ENCODE assay signal across 16 cellular contexts in the genomic region with DNA sequence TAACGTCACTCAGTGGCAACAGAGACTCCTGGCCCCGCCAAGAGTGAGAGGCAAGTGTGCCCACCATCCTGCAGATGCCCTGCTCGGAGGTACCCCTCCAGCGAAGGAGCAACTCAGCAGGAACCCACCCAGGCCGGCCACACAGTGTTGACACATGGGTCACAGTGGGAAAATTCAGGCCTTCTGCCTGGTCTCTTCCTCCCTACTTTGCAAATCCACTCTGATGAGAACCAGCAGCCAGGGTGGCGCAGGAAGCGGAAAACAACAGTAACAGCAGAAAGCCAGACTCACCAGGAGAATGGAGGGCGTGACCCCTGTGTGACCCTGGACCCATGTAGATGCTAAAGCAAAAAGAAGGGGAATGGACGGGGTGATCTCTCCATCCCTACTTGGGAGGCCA. TPM values are rescaled to one million over a fixed set of nuclear protein-coding genes. Genes with fewer than 3 reads are reported as not detected.
DNase-seq lines count a peak whose midpoint lies in the region; ATAC-seq and TF ChIP-seq lines count a peak whose summit lies in the region.
"Had no signal": no experiment of that assay in that cellular context is flagged by ENCODE, and none has a peak within 500 bp of the region (broad histone marks: within the 10 kb centered on the region; RNA-seq: fewer than 3 reads in every experiment).

No MANE protein-coding gene starts in this region.

- no peak for ATAC-seq in natural killer cell
- ATAC-seq in natural killer cell treated with Interleukin-12 subunit alpha and Interleukin-12 subunit beta and Interleukin-15 and Interleukin-18, amount 100 ng/mL, for 72 hours: no peak
- peak; percentile 39 for ATAC-seq in omental fat pad (ENCODE audit: low FRiP score)
- ATAC-seq in GM21737 (IDR thresholded peaks at IDR 0.05; ENCODE audit: unreplicated experiment): no peak
- no peak for ATAC-seq in GM18505 (IDR thresholded peaks at IDR 0.05; ENCODE audit: unreplicated experiment)
- ATAC-seq: CD8-positive, alpha-beta T cell had no signal

- H3K27ac Mint-ChIP-seq in natural killer cell: peak overlapping the region; percentile 71 to 93
- H3K27ac Mint-ChIP-seq in natural killer cell treated with Interleukin-12 subunit alpha and Interleukin-12 subunit beta and Interleukin-15 and Interleukin-18, amount 100 ng/mL, for 72 hours: peak overlapping the region in 1 of 2 donors; percentile 83
- H3K27ac Mint-ChIP-seq: B cell; CD8-positive, alpha-beta T cell had no signal

- peaks cover 81 to 94% of the 10 kb centered on the region in 2 donors for H3K4me1 Mint-ChIP-seq in natural killer cell
- H3K4me1 Mint-ChIP-seq in natural killer cell treated with Interleukin-12 subunit alpha and Interleukin-12 subunit beta and Interleukin-15 and Interleukin-18, amount 100 ng/mL, for 72 hours (ENCODE audit: low read depth in 2 of 2): peaks cover 19 to 66% of the 10 kb centered on the region in 2 donors
- H3K4me1 Mint-ChIP-seq: B cell had no signal

- WGBS in spleen, 5 donors: 85 to 94% (median 93%) methylated on average over 8 to 9 of the region's 9 CpGs

- no peak for TF ChIP-seq POLR2A in spleen (IDR thresholded peaks at IDR 0.05)
- TF ChIP-seq POLR2A in GM18505 (IDR thresholded peaks at IDR 0.05; ENCODE audit: borderline replicate concordance, extremely low read depth, insufficient read depth, insufficient read length): no peak

- no peaks in the 10 kb centered on the region for H3K27me3 Mint-ChIP-seq in natural killer cell (ENCODE audit: low read depth in 2 of 2)
- no peaks in the 10 kb centered on the region for H3K27me3 Mint-ChIP-seq in natural killer cell treated with Interleukin-12 subunit alpha and Interleukin-12 subunit beta and Interleukin-15 and Interleukin-18, amount 100 ng/mL, for 72 hours

- H3K27me3 ChIP-seq in spleen (replicated peaks in 1 of 7): no peaks in the 10 kb centered on the region
- H3K27me3 ChIP-seq: BLaER1 treated with 17β-estradiol and CSF1 and Interleukin-3, amounts not matched to agents 10 nM and 100 nM had no signal

- no peak overlapping the region for H3K4me3 Mint-ChIP-seq in natural killer cell
- no peak overlapping the region for H3K4me3 Mint-ChIP-seq in natural killer cell treated with Interleukin-12 subunit alpha and Interleukin-12 subunit beta and Interleukin-15 and Interleukin-18, amount 100 ng/mL, for 72 hours
- H3K4me3 Mint-ChIP-seq: B cell; CD8-positive, alpha-beta T cell had no signal

- no peak for TF ChIP-seq CTCF in natural killer cell (IDR thresholded peaks at IDR 0.05)
- no peak for TF ChIP-seq CTCF in omental fat pad (IDR thresholded peaks at IDR 0.05)
- TF ChIP-seq CTCF in spleen (IDR thresholded peaks at IDR 0.05 in 8 of 11, conservative IDR thresholded peaks at IDR 0.05 in 3 of 11): no peak

- H3K4me1 ChIP-seq in spleen: peaks cover 0 to 57% (median 29%) of the 10 kb centered on the region in 6 donors
- H3K4me1 ChIP-seq: HAP-1 had no signal

- no peak overlapping the region for H3K27ac ChIP-seq in spleen
- H3K27ac ChIP-seq: HL-60 had no signal

- H3K9me3 Mint-ChIP-seq in natural killer cell: no peaks in the 10 kb centered on the region
- peaks cover 3% of the 10 kb centered on the region for H3K9me3 Mint-ChIP-seq in natural killer cell treated with Interleukin-12 subunit alpha and Interleukin-12 subunit beta and Interleukin-15 and Interleukin-18, amount 100 ng/mL, for 72 hours

- DNase-seq in natural killer cell: no peak
- DNase-seq in natural killer cell treated with Interleukin-12 subunit alpha and Interleukin-12 subunit beta and Interleukin-15 and Interleukin-18, amount 100 ng/mL, for 72 hours (ENCODE audit: low spot score): no peak
- DNase-seq in omental fat pad (ENCODE audit: low spot score): no peak
- peak; percentile 48 for DNase-seq in spleen
- DNase-seq in HT-29 (ENCODE audit: low spot score): no peak
- DNase-seq: Calu3; CD8-positive, alpha-beta T cell; DMS79 treated with DMSO at 0.1 percent for 48 hours; GF-D8; IMR-90 had no signal

- intact Hi-C loops in natural killer cell (cut with micrococcal nuclease) (no loop called here), spleen (cut with DNase I; ENCODE audit: low total_unique reads) (no loop called here)

- H3K36me3 Mint-ChIP-seq in natural killer cell: peaks cover 10% of the 10 kb centered on the region
- H3K36me3 Mint-ChIP-seq in natural killer cell treated with Interleukin-12 subunit alpha and Interleukin-12 subunit beta and Interleukin-15 and Interleukin-18, amount 100 ng/mL, for 72 hours: peaks cover 7% of the 10 kb centered on the region
- H3K36me3 Mint-ChIP-seq: CD8-positive, alpha-beta T cell had no signal

- H3K36me3 ChIP-seq in spleen: peaks cover 0 to 54% (median 4%) of the 10 kb centered on the region in 6 donors

- peaks cover 0 to 11% (median 4%) of the 10 kb centered on the region in 8 donors for H3K9me3 ChIP-seq in spleen
- H3K9me3 ChIP-seq: HAP-1 had no signal

- H3K4me3 ChIP-seq in spleen: no peak overlapping the region
- H3K4me3 ChIP-seq: BLaER1 treated with 17β-estradiol and CSF1 and Interleukin-3, amounts not matched to agents 10 nM and 100 nM; HAP-1 had no signal

RNA-seq across cellular contexts. Expression of a gene that starts 53.8 kb away (rescaled TPM):
- total RNA-seq in natural killer cell (100 to 1,000 TPM; 120 to 179 (median 124) TPM), omental fat pad (10 to 100 TPM; 29.4 to 58.6 (median 46.2) TPM), spleen (10 to 100 TPM; 32.2 to 74.4 (median 52.0) TPM)
- total RNA-seq in natural killer cell treated with Interleukin-12 subunit alpha and Interleukin-12 subunit beta and Interleukin-15 and Interleukin-18, amount 100 ng/mL, for 72 hours: 10 to 100 TPM; 61.3 to 76.4 TPM
- 10 to 100 TPM in 1 of 3 donors, 1 to 10 TPM in 2; 6.7 to 19.2 (median 7.0) TPM for polyA plus RNA-seq in spleen
- 171 and 207 TPM in 2 replicates for total RNA-seq in HT-29 (2014; rRNA removed; shearing (Covaris generic))
